8 cellular contexts compared by ENCODE assay signal in the genomic region with DNA sequence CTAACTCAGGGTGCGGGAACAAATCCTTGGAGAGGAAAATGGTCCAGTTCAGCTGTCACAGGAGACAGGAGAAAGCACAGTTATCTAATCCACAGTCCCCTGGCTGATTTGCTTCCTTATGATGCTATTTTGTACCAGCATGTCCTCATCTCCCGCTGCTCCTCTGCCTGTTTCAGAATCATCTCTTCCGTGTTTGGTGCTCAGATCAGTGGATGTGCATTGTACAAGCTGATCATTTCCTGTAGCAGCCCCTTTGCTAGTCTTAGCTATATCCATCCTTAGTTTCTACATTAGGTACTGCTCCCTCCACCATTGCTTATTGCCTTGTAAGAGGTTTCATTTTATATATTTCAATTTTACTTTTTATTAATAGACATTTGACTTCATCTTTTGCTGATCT.
DNase-seq lines count a peak whose midpoint lies in the region; ATAC-seq and TF ChIP-seq lines count a peak whose summit lies in the region.
"Not testable (repeated sequence)": the region's sequence is repeated elsewhere in the genome, so short reads cannot be mapped to it uniquely, and the experiment has no call there.

No MANE protein-coding gene starts in this region.

- not testable (repeated sequence) for H3K4me3 ChIP-seq in IMR-90 (ENCODE audit: insufficient read depth, low read depth, low read length); PC-9

- not testable (repeated sequence) for TF ChIP-seq RAD21 in IMR-90 (IDR thresholded peaks at IDR 0.05; ENCODE audit: low read length)

- H2BK120ac ChIP-seq in IMR-90 (ENCODE audit: low read depth, low read length) = not testable (repeated sequence)

- not testable (repeated sequence) for H3K4me3 Mint-ChIP-seq in CD4-positive, alpha-beta T cell; activated CD8-positive, alpha-beta T cell treated with anti-CD3 and anti-CD28 coated beads for 36 hours; activated naive CD8-positive, alpha-beta T cell treated with anti-CD3 and anti-CD28 coated beads for 36 hours
- H3K4me3 Mint-ChIP-seq in activated T-helper 17 cell treated with anti-CD3 and anti-CD28 coated beads, Interleukin-2, amount 50 U/mL, for 72 hours = peak overlapping the region; percentile 45
- H3K4me3 Mint-ChIP-seq in naive thymus-derived CD8-positive, alpha-beta T cell = peak overlapping the region in 1 of 10 donors; percentile 23
- H3K4me3 Mint-ChIP-seq in stimulated activated naive CD8-positive, alpha-beta T cell treated with anti-CD3 and anti-CD28 coated beads, Interleukin-15, amount 100 ng/mL, for 72 hours = peak overlapping the region in 1 of 2 donors; percentile 53

- DNase-seq in CD4-positive, alpha-beta T cell; IMR-90; PC-9; activated CD8-positive, alpha-beta T cell treated with anti-CD3 and anti-CD28 coated beads for 36 hours; activated naive CD8-positive, alpha-beta T cell treated with anti-CD3 and anti-CD28 coated beads for 36 hours; naive thymus-derived CD8-positive, alpha-beta T cell; stimulated activated naive CD8-positive, alpha-beta T cell treated with anti-CD3 and anti-CD28 coated beads, Interleukin-15, amount 100 ng/mL, for 72 hours: not testable (repeated sequence)

- TF ChIP-seq POLR2A in IMR-90 (IDR thresholded peaks at IDR 0.05; ENCODE audit: low read depth, low read length) = not testable (repeated sequence)

- TF ChIP-seq CTCF in CD4-positive, alpha-beta T cell (IDR thresholded peaks at IDR 0.05); IMR-90 (conservative IDR thresholded peaks at IDR 0.05; ENCODE audit: low read depth, low read length); PC-9 (conservative IDR thresholded peaks at IDR 0.05); activated CD8-positive, alpha-beta T cell treated with anti-CD3 and anti-CD28 coated beads for 36 hours (IDR thresholded peaks at IDR 0.05): not testable (repeated sequence)

- not testable (repeated sequence) for H3K9ac ChIP-seq in IMR-90 (ENCODE audit: low read depth, low read length)

- H3K79me2 ChIP-seq in PC-9 (ENCODE audit: low read depth) = not testable (repeated sequence)

- H3K27me3 Mint-ChIP-seq in CD4-positive, alpha-beta T cell; activated CD8-positive, alpha-beta T cell treated with anti-CD3 and anti-CD28 coated beads for 36 hours; activated T-helper 17 cell treated with anti-CD3 and anti-CD28 coated beads, Interleukin-2, amount 50 U/mL, for 72 hours; activated naive CD8-positive, alpha-beta T cell treated with anti-CD3 and anti-CD28 coated beads for 36 hours; naive thymus-derived CD8-positive, alpha-beta T cell; stimulated activated naive CD8-positive, alpha-beta T cell treated with anti-CD3 and anti-CD28 coated beads, Interleukin-15, amount 100 ng/mL, for 72 hours: not testable (repeated sequence)

- H3K18ac ChIP-seq in IMR-90 (ENCODE audit: low read depth, low read length) = not testable (repeated sequence)

- ATAC-seq in CD4-positive, alpha-beta T cell (ENCODE audit: poor library complexity); IMR-90 (ENCODE audit: low read depth); activated T-helper 17 cell treated with anti-CD3 and anti-CD28 coated beads, Interleukin-2, amount 50 U/mL, for 72 hours (replicated peaks): not testable (repeated sequence)
- ATAC-seq in activated CD8-positive, alpha-beta T cell treated with anti-CD3 and anti-CD28 coated beads for 36 hours = peak; percentile 53
- ATAC-seq in naive thymus-derived CD8-positive, alpha-beta T cell = peak in 1 of 2 donors; percentile 26
- peak; percentile 46 for ATAC-seq in stimulated activated naive CD8-positive, alpha-beta T cell treated with anti-CD3 and anti-CD28 coated beads, Interleukin-15, amount 100 ng/mL, for 72 hours

- not testable (repeated sequence) for H3K9me2 ChIP-seq in PC-9 (ENCODE audit: insufficient read depth)

- in situ Hi-C loops in IMR-90 (cut with MboI; ENCODE audit: low sequenced_read_pairs) = not testable (repeated sequence)

- not testable (repeated sequence) for H3K36me3 Mint-ChIP-seq in CD4-positive, alpha-beta T cell (ENCODE audit: low read depth); activated CD8-positive, alpha-beta T cell treated with anti-CD3 and anti-CD28 coated beads for 36 hours (ENCODE audit: low read depth); activated T-helper 17 cell treated with anti-CD3 and anti-CD28 coated beads, Interleukin-2, amount 50 U/mL, for 72 hours (ENCODE audit: low read depth); activated naive CD8-positive, alpha-beta T cell treated with anti-CD3 and anti-CD28 coated beads for 36 hours; naive thymus-derived CD8-positive, alpha-beta T cell

- not testable (repeated sequence) for H3K9me3 Mint-ChIP-seq in CD4-positive, alpha-beta T cell; activated CD8-positive, alpha-beta T cell treated with anti-CD3 and anti-CD28 coated beads for 36 hours; activated T-helper 17 cell treated with anti-CD3 and anti-CD28 coated beads, Interleukin-2, amount 50 U/mL, for 72 hours; activated naive CD8-positive, alpha-beta T cell treated with anti-CD3 and anti-CD28 coated beads for 36 hours; naive thymus-derived CD8-positive, alpha-beta T cell; stimulated activated naive CD8-positive, alpha-beta T cell treated with anti-CD3 and anti-CD28 coated beads, Interleukin-15, amount 100 ng/mL, for 72 hours

- H4K91ac ChIP-seq in IMR-90 (ENCODE audit: insufficient read depth, low read depth, low read length) = not testable (repeated sequence)

- H3K27ac ChIP-seq in CD4-positive, alpha-beta T cell (ENCODE audit: low read depth, low read length); IMR-90 (ENCODE audit: insufficient read depth, low read length): not testable (repeated sequence)
- H3K27ac ChIP-seq in PC-9 = peak overlapping the region; percentile 28; the same call in 1 of the 2 replicates

- CTCF ChIA-PET in CD4-positive, alpha-beta T cell (lab: Charles Lee) = interaction anchor here (1.1 to 2.7 kb wide), 3 partner anchors 13 to 37 kb away, joined by 3 to 10 read pairs (median 6); no protein-coding TSS in a partner anchor
- CTCF ChIA-PET in IMR-90 (lab: Yijun Ruan, JAX) (interaction anchor here (0.7 to 3.1 kb wide), 4 partner anchors 10 to 36 kb away, joined by 3 to 15 read pairs (median 10); no protein-coding TSS in a partner anchor), PC-9 (lab: Charles Lee) (interaction anchor here (0.8 to 2.6 kb wide), 5 partner anchors 12 to 92 kb away, joined by 3 to 20 read pairs (median 5); no protein-coding TSS in a partner anchor)
- CTCF ChIA-PET in activated CD8-positive, alpha-beta T cell treated with anti-CD3 and anti-CD28 coated beads for 36 hours (lab: Charles Lee) = interaction anchor here (0.7 to 9.4 kb wide), 15 partner anchors 10 to 145 kb away, joined by 3 to 94 read pairs (median 7); no protein-coding TSS in a partner anchor

- H2AFZ ChIP-seq in IMR-90 (replicated peaks; ENCODE audit: low read length, poor library complexity) = not testable (repeated sequence)
- peak overlapping the region; percentile 67 for H2AFZ ChIP-seq in PC-9

- not testable (repeated sequence) for H3K27me3 ChIP-seq in CD4-positive, alpha-beta T cell (ENCODE audit: control insufficient read depth, insufficient read depth, low read length); IMR-90 (ENCODE audit: control insufficient read depth, insufficient read depth, low read length); PC-9 (ENCODE audit: insufficient read depth, low read depth)

- H2AK5ac ChIP-seq in IMR-90 (ENCODE audit: low read depth, low read length) = not testable (repeated sequence)

- H2AK9ac ChIP-seq in IMR-90 (replicated peaks; ENCODE audit: low read depth, low read length, poor library complexity) = not testable (repeated sequence)

- not testable (repeated sequence) for H3K9me3 ChIP-seq in CD4-positive, alpha-beta T cell (ENCODE audit: control insufficient read depth, low read length); IMR-90 (ENCODE audit: control insufficient read depth, insufficient read depth, low read length); PC-9 (ENCODE audit: insufficient read depth, low read depth)

- H3K4me1 Mint-ChIP-seq in CD4-positive, alpha-beta T cell (ENCODE audit: low read depth) = peaks cover 52% of the 10 kb centered on the region
- peaks cover 37% of the 10 kb centered on the region for H3K4me1 Mint-ChIP-seq in activated CD8-positive, alpha-beta T cell treated with anti-CD3 and anti-CD28 coated beads for 36 hours (ENCODE audit: low read depth)
- H3K4me1 Mint-ChIP-seq in activated T-helper 17 cell treated with anti-CD3 and anti-CD28 coated beads, Interleukin-2, amount 50 U/mL, for 72 hours = peaks cover 12% of the 10 kb centered on the region
- H3K4me1 Mint-ChIP-seq in activated naive CD8-positive, alpha-beta T cell treated with anti-CD3 and anti-CD28 coated beads for 36 hours = peaks cover 49% of the 10 kb centered on the region
- H3K4me1 Mint-ChIP-seq in naive thymus-derived CD8-positive, alpha-beta T cell = peaks cover 24 to 54% (median 36%) of the 10 kb centered on the region in 4 donors
- H3K4me1 Mint-ChIP-seq in stimulated activated naive CD8-positive, alpha-beta T cell treated with anti-CD3 and anti-CD28 coated beads, Interleukin-15, amount 100 ng/mL, for 72 hours = peaks cover 54% of the 10 kb centered on the region

- H3K4me1 ChIP-seq in IMR-90 (ENCODE audit: control insufficient read depth, insufficient read depth, low read length) = not testable (repeated sequence)
- H3K4me1 ChIP-seq in PC-9 (replicated peaks; ENCODE audit: insufficient read depth) = peaks cover 44% of the 10 kb centered on the region

- not testable (repeated sequence) for H2BK15ac ChIP-seq in IMR-90 (ENCODE audit: low read depth, low read length)

- H3K4me2 ChIP-seq in IMR-90 (ENCODE audit: low read depth, low read length) = not testable (repeated sequence)
- peak overlapping the region; percentile 66 for H3K4me2 ChIP-seq in PC-9

- not testable (repeated sequence) for H4K20me1 ChIP-seq in IMR-90 (ENCODE audit: insufficient read depth, low read length); PC-9 (ENCODE audit: insufficient read depth)

- not testable (repeated sequence) for H3K9me1 ChIP-seq in IMR-90 (ENCODE audit: insufficient read depth, low read length)

- not testable (repeated sequence) for H3K79me1 ChIP-seq in IMR-90 (ENCODE audit: low read depth in 1 of 2, low read length in 2 of 2)

- H3K27ac Mint-ChIP-seq in CD4-positive, alpha-beta T cell = peak overlapping the region; percentile 68
- H3K27ac Mint-ChIP-seq in activated CD8-positive, alpha-beta T cell treated with anti-CD3 and anti-CD28 coated beads for 36 hours = peak overlapping the region; percentile 58
- not testable (repeated sequence) for H3K27ac Mint-ChIP-seq in activated T-helper 17 cell treated with anti-CD3 and anti-CD28 coated beads, Interleukin-2, amount 50 U/mL, for 72 hours
- H3K27ac Mint-ChIP-seq in activated naive CD8-positive, alpha-beta T cell treated with anti-CD3 and anti-CD28 coated beads for 36 hours = peak overlapping the region; percentile 63
- H3K27ac Mint-ChIP-seq in naive thymus-derived CD8-positive, alpha-beta T cell = peak overlapping the region in 7 of 10 donors; percentile 24 to 82 (median 51)
- H3K27ac Mint-ChIP-seq in stimulated activated naive CD8-positive, alpha-beta T cell treated with anti-CD3 and anti-CD28 coated beads, Interleukin-15, amount 100 ng/mL, for 72 hours = peak overlapping the region in 1 of 2 donors; percentile 80

- 0 out of 2 replicates have a peak overlapping the region, but pooled peaks have one; percentile 0 for H3K4ac ChIP-seq in IMR-90 (ENCODE audit: low read depth, low read length)

- H2BK5ac ChIP-seq in IMR-90 (ENCODE audit: low read depth, low read length, poor library complexity, severe bottlenecking) = not testable (repeated sequence)

- H2BK20ac ChIP-seq in IMR-90 (ENCODE audit: low read depth, low read length) = not testable (repeated sequence)

- not testable (repeated sequence) for BruUV-seq in IMR-90 (replicated peaks; lab: Mats Ljungman, UMichigan); PC-9 (replicated peaks; lab: Mats Ljungman, UMichigan)

- not testable (repeated sequence) for H3K23ac ChIP-seq in IMR-90 (ENCODE audit: low read depth, low read length)

- H3K14ac ChIP-seq in IMR-90 (replicated peaks; ENCODE audit: low read depth, low read length) = not testable (repeated sequence)

- H3F3A ChIP-seq in PC-9 (ENCODE audit: insufficient read depth, low read depth) = peaks cover 14% of the 10 kb centered on the region

- not testable (repeated sequence) for H3K36me3 ChIP-seq in IMR-90 (ENCODE audit: control insufficient read depth, insufficient read depth, low read length); PC-9 (ENCODE audit: low read depth)

- H3K56ac ChIP-seq in IMR-90 (ENCODE audit: extremely low read depth, insufficient read depth, low read length) = not testable (repeated sequence)

- no CpG with 5 or more reads among the region's 3 CpGs for WGBS in IMR-90 (ENCODE audit: extremely low coverage in 2 of 2, insufficient read length in 1 of 2), 2 experiments

- H4K5ac ChIP-seq in IMR-90 (ENCODE audit: low read depth, low read length) = not testable (repeated sequence)

- not testable (repeated sequence) for H4K8ac ChIP-seq in IMR-90 (ENCODE audit: low read depth in 2 of 2, low read length in 2 of 2)

- POLR2A ChIA-PET in CD4-positive, alpha-beta T cell (lab: Charles Lee) = interaction anchor here (2.2 to 2.3 kb wide), 2 partner anchors 12 to 13 kb away, joined by 5 to 7 read pairs; no protein-coding TSS in a partner anchor
- POLR2A ChIA-PET in IMR-90 (lab: Charles Lee; ENCODE audit: unreplicated experiment); activated CD8-positive, alpha-beta T cell treated with anti-CD3 and anti-CD28 coated beads for 36 hours (lab: Charles Lee): not testable (repeated sequence)
- POLR2A ChIA-PET in PC-9 (lab: Charles Lee; ENCODE audit: unreplicated experiment) = interaction anchor here (0.6 kb wide), 1 partner anchor 23 kb away, joined by 3 read pairs; no protein-coding TSS in a partner anchor
- POLR2A ChIA-PET in naive thymus-derived CD8-positive, alpha-beta T cell (lab: Charles Lee) = interaction anchor here (1.6 to 5.7 kb wide), 2 partner anchors 24 to 313 kb away, joined by 4 to 27 read pairs; no protein-coding TSS in a partner anchor

- dilution Hi-C loops in IMR-90 (cut with HindIII; ENCODE audit: low sequenced_read_pairs, unreplicated experiment) = not testable (repeated sequence)

- intact Hi-C loops in CD4-positive, alpha-beta T cell (cut with DNase I, micrococcal nuclease) = loop anchor here (5.0 kb wide), 2 partner anchors 34 to 721 kb away; no protein-coding TSS in a partner anchor
- intact Hi-C loops in IMR-90 (cut with micrococcal nuclease) (loop anchor here (1.0 kb wide), 1 partner anchor 287 kb away; no protein-coding TSS in a partner anchor), PC-9 (cut with micrococcal nuclease; ENCODE audit: unreplicated experiment) (loop anchor here (1.0 to 5.0 kb wide), 18 partner anchors 12 to 519 kb away; a partner anchor contains a TSS)
- intact Hi-C loops in activated CD8-positive, alpha-beta T cell treated with anti-CD3 and anti-CD28 coated beads for 36 hours (cut with micrococcal nuclease) = not testable (repeated sequence)
